Comparison of ENCODE assay signal across 22 cellular contexts in genomic region chr7:158388928-158389327, GRCh38.
DNase-seq lines count a peak whose midpoint lies in the region; ATAC-seq and TF ChIP-seq lines count a peak whose summit lies in the region.
"Had no signal": no experiment of that assay in that cellular context is flagged by ENCODE, and none has a peak within 500 bp of the region (broad histone marks: within the 10 kb centered on the region; RNA-seq: fewer than 3 reads in every experiment).

No MANE protein-coding gene starts in this region.

- H3K4me1 Mint-ChIP-seq in chondrocyte (ENCODE audit: low read depth): no peaks in the 10 kb centered on the region
- H3K4me1 Mint-ChIP-seq: CD14-positive monocyte; CD8-positive, alpha-beta memory T cell had no signal

- H3K14ac ChIP-seq in neuronal stem cell (ENCODE audit: low read length): no peak overlapping the region

- ATAC-seq in left colon (no peak), GM19455 (IDR thresholded peaks at IDR 0.05; ENCODE audit: unreplicated experiment) (no peak)
- ATAC-seq: A549 had no signal

- H3K9me3 Mint-ChIP-seq in chondrocyte (ENCODE audit: low read depth): no peaks in the 10 kb centered on the region
- H3K9me3 Mint-ChIP-seq: CD4-positive, alpha-beta T cell; CD8-positive, alpha-beta memory T cell had no signal

- no peak overlapping the region for H2AK5ac ChIP-seq in neuronal stem cell (ENCODE audit: low read depth, low read length)

- intact Hi-C loops in left colon (cut with DNase I, micrococcal nuclease): no loop called here

- H3K27ac Mint-ChIP-seq in chondrocyte (ENCODE audit: unreplicated experiment): no peak overlapping the region
- H3K27ac Mint-ChIP-seq: CD14-positive monocyte; CD4-positive, alpha-beta T cell; CD8-positive, alpha-beta memory T cell had no signal

- WGBS in neuronal stem cell (ENCODE audit: extremely low coverage in 2 of 2, insufficient read length in 2 of 2, insufficient replicate concordance in 1 of 2), 2 donors: no CpG with 5 or more reads among the region's 16 CpGs

- H2AFZ ChIP-seq in neuronal stem cell (ENCODE audit: low read length): no peak overlapping the region
- H2AFZ ChIP-seq: GM23248 had no signal

- peaks cover 33% of the 10 kb centered on the region for H3K27me3 Mint-ChIP-seq in chondrocyte (ENCODE audit: low read depth)
- H3K27me3 Mint-ChIP-seq: CD4-positive, alpha-beta T cell had no signal

- H3K4me3 ChIP-seq in neuronal stem cell (ENCODE audit: low read length in 2 of 2): no peak overlapping the region
- H3K4me3 ChIP-seq: A549; BLaER1 treated with 17β-estradiol and CSF1 and Interleukin-3, amounts not matched to agents 10 nM and 100 nM; GM23248 had no signal

- H3K4me1 ChIP-seq in neuronal stem cell (ENCODE audit: control insufficient read depth in 2 of 2, insufficient read depth in 1 of 2, low read depth in 1 of 2, low read length in 2 of 2): peaks cover 0 to 3% of the 10 kb centered on the region in 2 donors
- H3K4me1 ChIP-seq: A549, BE2C had no signal

- H4K91ac ChIP-seq in neuronal stem cell (ENCODE audit: low read depth, low read length, poor library complexity): no peak overlapping the region

- H3K27ac ChIP-seq in neuronal stem cell (replicated peaks; ENCODE audit: low read length): no peak overlapping the region
- H3K27ac ChIP-seq: A549; BLaER1 treated with 17β-estradiol and CSF1 and Interleukin-3, amounts not matched to agents 10 nM and 100 nM; GM23248 had no signal

- no peak overlapping the region for H3K4me2 ChIP-seq in neuronal stem cell (ENCODE audit: insufficient read depth, low read length, poor library complexity, severe bottlenecking)
- H3K4me2 ChIP-seq: A549; BLaER1 treated with 17β-estradiol and CSF1 and Interleukin-3, amounts not matched to agents 10 nM and 100 nM had no signal

- no peak overlapping the region for H3K23ac ChIP-seq in neuronal stem cell (ENCODE audit: low read depth, low read length, poor library complexity)

- no peak overlapping the region for H2BK120ac ChIP-seq in neuronal stem cell (ENCODE audit: low read depth, low read length)

- no peaks in the 10 kb centered on the region for H3K79me1 ChIP-seq in neuronal stem cell (ENCODE audit: low read depth, low read length)

- no peak overlapping the region for H2BK15ac ChIP-seq in neuronal stem cell (ENCODE audit: low read length)

- H2BK5ac ChIP-seq in neuronal stem cell (ENCODE audit: low read length): no peak overlapping the region

- no peak for TF ChIP-seq CTCF in chondrocyte (IDR thresholded peaks at IDR 0.05)

- no peak overlapping the region for H3K4ac ChIP-seq in neuronal stem cell (ENCODE audit: low read length)

- no peaks in the 10 kb centered on the region for H3K36me3 Mint-ChIP-seq in chondrocyte (ENCODE audit: low read depth)
- H3K36me3 Mint-ChIP-seq: CD14-positive monocyte; CD8-positive, alpha-beta memory T cell had no signal

- no peaks in the 10 kb centered on the region for H3K27me3 ChIP-seq in neuronal stem cell (ENCODE audit: control insufficient read depth in 3 of 3, insufficient read depth in 3 of 3, low read depth in 1 of 3, low read length in 3 of 3)
- H3K27me3 ChIP-seq: BE2C; BLaER1 treated with 17β-estradiol and CSF1 and Interleukin-3, amounts not matched to agents 10 nM and 100 nM had no signal

- no peak overlapping the region for H2BK12ac ChIP-seq in neuronal stem cell (ENCODE audit: low read length)

- no peak overlapping the region for H4K8ac ChIP-seq in neuronal stem cell (ENCODE audit: low read depth, low read length)

- no peaks in the 10 kb centered on the region for H3K36me3 ChIP-seq in neuronal stem cell (replicated peaks in 1 of 2; ENCODE audit: control insufficient read depth in 2 of 2, insufficient read depth in 2 of 2, low read length in 2 of 2)
- H3K36me3 ChIP-seq: BE2C; BLaER1 treated with 17β-estradiol and CSF1 and Interleukin-3, amounts not matched to agents 10 nM and 100 nM had no signal

- H3K4me3 Mint-ChIP-seq in chondrocyte (ENCODE audit: unreplicated experiment): no peak overlapping the region
- H3K4me3 Mint-ChIP-seq: CD14-positive monocyte; CD4-positive, alpha-beta T cell; CD8-positive, alpha-beta memory T cell had no signal

- DNase-seq in COLO668 (lab: John Stamatoyannopoulos, UW; ENCODE audit: unreplicated experiment) (peak; percentile 42), chondrocyte (ENCODE audit: low spot score) (peak; percentile 79), neuronal stem cell (ENCODE audit: low spot score) (no peak), left colon (no peak), DMS79 treated with DMSO at 0.1 percent for 48 hours (lab: John Stamatoyannopoulos, UW) (no peak)
- DNase-seq: 8988T; ACHN; AML-193; BE2C; Calu3; CD4-positive, alpha-beta T cell; CD8-positive, alpha-beta memory T cell; COR-L47; DMS53; DND-41; GM23248; H7; HCEC 1CT had no signal

- peaks cover 0 to 3% of the 10 kb centered on the region in 2 donors for H3K9me3 ChIP-seq in neuronal stem cell (replicated peaks in 1 of 2; ENCODE audit: control insufficient read depth in 2 of 2, insufficient read depth in 1 of 2, low read depth in 1 of 2, low read length in 2 of 2)
- H3K9me3 ChIP-seq: A549, BE2C had no signal

- peak overlapping the region; percentile 1 for H3K18ac ChIP-seq in neuronal stem cell (ENCODE audit: low read length)

- no peak overlapping the region for H3K9ac ChIP-seq in neuronal stem cell (ENCODE audit: low read depth, low read length, poor library complexity)
- H3K9ac ChIP-seq: BLaER1 treated with 17β-estradiol and CSF1 and Interleukin-3, amounts not matched to agents 10 nM and 100 nM; GM23248 had no signal

Comparison
In these comparisons a context has a peak if more than half of its experiments do, and no peak if none do; other contexts are left out.
1. DNase-seq: peak in COLO668 (single experiment) and chondrocyte (single experiment); none in neuronal stem cell (single experiment), left colon (0 of 2) and DMS79 treated with DMSO at 0.1 percent for 48 hours (single experiment).